Comparison of ENCODE assay signal across 8 cellular contexts in genomic region chr5:38557309-38557710, GRCh38. TPM values are rescaled to one million over a fixed set of nuclear protein-coding genes. Genes with fewer than 3 reads are reported as not detected.
DNase-seq lines count a peak whose midpoint lies in the region; ATAC-seq and TF ChIP-seq lines count a peak whose summit lies in the region.

No MANE protein-coding gene starts in this region.

- TF ChIP-seq CTCF in brain (conservative IDR thresholded peaks at IDR 0.05): no peak
- no peak for TF ChIP-seq CTCF in liver (IDR thresholded peaks at IDR 0.05; ENCODE audit: low read depth, low read length, missing input control)
- TF ChIP-seq CTCF in thoracic aorta (IDR thresholded peaks at IDR 0.05): no peak

- 10% methylated on average over 14 of the region's 14 CpGs for WGBS in liver

- peak overlapping the region; percentile 90 to 94 (median 93) for H3K4me3 Mint-ChIP-seq in brain

- H3K36me3 ChIP-seq in liver (ENCODE audit: control insufficient read depth in 4 of 4, insufficient read depth in 3 of 4, low read depth in 1 of 4, low read length in 3 of 4): no peaks in the 10 kb centered on the region
- no peaks in the 10 kb centered on the region for H3K36me3 ChIP-seq in thoracic aorta

- peaks cover 0 to 3% (median 0%) of the 10 kb centered on the region in 5 experiments for H3K9me3 Mint-ChIP-seq in brain

- DNase-seq in NCI-H510A treated with DMSO at 0.1 percent for 48 hours (lab: John Stamatoyannopoulos, UW) (peak; percentile 92), NCI-H510A (lab: John Stamatoyannopoulos, UW) (no peak), thoracic aorta (ENCODE audit: low spot score) (no peak), HPDE6-E6E7 (ENCODE audit: extremely low spot score) (no peak)

- H3K27me3 Mint-ChIP-seq in brain: peaks cover 11% of the 10 kb centered on the region

- no peaks in the 10 kb centered on the region for H3K36me3 Mint-ChIP-seq in brain

- peak overlapping the region; percentile 93 to 98 (median 97) for H3K27ac Mint-ChIP-seq in brain

- peaks cover 0 to 4% (median 1%) of the 10 kb centered on the region in 4 donors for H3K27me3 ChIP-seq in liver (ENCODE audit: control insufficient read depth in 4 of 4, insufficient read depth in 4 of 4, low read length in 3 of 4)
- H3K27me3 ChIP-seq in thoracic aorta (replicated peaks; ENCODE audit: insufficient read depth): no peaks in the 10 kb centered on the region

- TF ChIP-seq RAD21 in liver (IDR thresholded peaks at IDR 0.05): peak in 1 of 2 donors; percentile 0

- H3K4me1 Mint-ChIP-seq in brain: peaks cover 71% of the 10 kb centered on the region

- peaks cover 1 to 13% (median 9%) of the 10 kb centered on the region in 4 donors for H3K4me1 ChIP-seq in liver (ENCODE audit: control insufficient read depth in 4 of 4, insufficient read depth in 4 of 4, low read length in 3 of 4)
- peaks cover 5 to 12% of the 10 kb centered on the region in 2 donors for H3K4me1 ChIP-seq in thoracic aorta (ENCODE audit: control insufficient read depth in 1 of 2, low read depth in 2 of 2)

- peak overlapping the region in 1 of 2 donors; percentile 9 for H3K9ac ChIP-seq in liver (ENCODE audit: low read depth in 1 of 2, low read length in 2 of 2)

- H3K27ac ChIP-seq in liver (ENCODE audit: low read depth in 1 of 2, low read length in 2 of 2): peak overlapping the region; percentile 75 to 84
- peak overlapping the region; percentile 97 to 98 for H3K27ac ChIP-seq in thoracic aorta

- ATAC-seq in thoracic aorta (ENCODE audit: insufficient number of reproducible peaks, low FRiP score, low read depth): no peak
- ATAC-seq in GM18867 (IDR thresholded peaks at IDR 0.05; ENCODE audit: unreplicated experiment): no peak
- no peak for ATAC-seq in HG02852 (IDR thresholded peaks at IDR 0.05; ENCODE audit: unreplicated experiment)

- H3K9me3 ChIP-seq in liver (ENCODE audit: control insufficient read depth in 4 of 4, low read length in 3 of 4) (no peaks in the 10 kb centered on the region), thoracic aorta (no peaks in the 10 kb centered on the region)

- H3K4me3 ChIP-seq in liver (ENCODE audit: low read depth in 1 of 3, low read length in 3 of 3) (peak overlapping the region; percentile 72 to 83 (median 82)), thoracic aorta (peak overlapping the region; percentile 95)

TF ChIP-seq in liver, 16 proteins besides CTCF, POLR2A, EP300 and RAD21:
- no peak for TF ChIP-seq FOXA2 (IDR thresholded peaks at IDR 0.05)
- no peak for TF ChIP-seq HNF4G (IDR thresholded peaks at IDR 0.05)

RNA-seq across cellular contexts. Expression of gene LIFR, which starts 0.9 kb away (rescaled TPM):
- 7.6 TPM for polyA plus RNA-seq in brain (ENCODE audit: insufficient read depth, low read depth, low replicate concordance)
- total RNA-seq in liver: 10 to 100 TPM; 34.6 to 79.7 TPM
- 10 to 100 TPM; 10.5 to 31.0 TPM for polyA plus RNA-seq in liver
- total RNA-seq in thoracic aorta: 100 to 1,000 TPM in 1 of 2 donors, 10 to 100 TPM in 1; 61.1 to 110 TPM
